Comparison of ENCODE assay signal across 9 cellular contexts in genomic region chr4:42643685-42644084, GRCh38. TPM values are rescaled to one million over a fixed set of nuclear protein-coding genes. Genes with fewer than 3 reads are reported as not detected.
DNase-seq lines count a peak whose midpoint lies in the region; ATAC-seq and TF ChIP-seq lines count a peak whose summit lies in the region.
"Had no signal": no experiment of that assay in that cellular context is flagged by ENCODE, and none has a peak within 500 bp of the region (broad histone marks: within the 10 kb centered on the region; RNA-seq: fewer than 3 reads in every experiment).

No MANE protein-coding gene starts in this region.

- no peaks in the 10 kb centered on the region for H3K9me2 ChIP-seq in PC-3 (replicated peaks; ENCODE audit: low read length)

- POLR2A ChIA-PET in PC-3 (lab: Charles Lee; ENCODE audit: unreplicated experiment), result no interaction called here

- no peak overlapping the region for H2AFZ ChIP-seq in PC-3 (ENCODE audit: low read length)
- no peak overlapping the region for H2AFZ ChIP-seq in osteoblast (ENCODE audit: low read length)

- H3K4me3 ChIP-seq in GM12864 (ENCODE audit: low read depth, low read length), result peak overlapping the region; percentile 44
- no peak overlapping the region for H3K4me3 ChIP-seq in dorsolateral prefrontal cortex
- no peak overlapping the region for H3K4me3 ChIP-seq in PC-3 (ENCODE audit: low read length)
- no peak overlapping the region for H3K4me3 ChIP-seq in osteoblast (ENCODE audit: insufficient read depth, low read length)

- ATAC-seq in GM19468 (IDR thresholded peaks at IDR 0.05; ENCODE audit: extremely low read depth, unreplicated experiment) (peak; percentile 76), HG03108 (IDR thresholded peaks at IDR 0.05; ENCODE audit: unreplicated experiment) (peak; percentile 51), PC-3 (no peak)

- no peaks in the 10 kb centered on the region for H3K9me3 ChIP-seq in PC-3 (ENCODE audit: low read length)
- no peaks in the 10 kb centered on the region for H3K9me3 ChIP-seq in osteoblast (ENCODE audit: low read depth, low read length)

- no TSS peak for BruUV-seq in PC-3 (replicated peaks; lab: Mats Ljungman, UMichigan)

- DNase-seq in GM12864 (ENCODE audit: low read depth), result peak; percentile 82
- no peak for DNase-seq in dorsolateral prefrontal cortex
- DNase-seq in C1 segment of cervical spinal cord (lab: John Stamatoyannopoulos, UW), result no peak
- no peak for DNase-seq in PC-3
- DNase-seq in NCI-H1436 (lab: John Stamatoyannopoulos, UW), result no peak
- no peak for DNase-seq in osteoblast (ENCODE audit: insufficient read length, low spot score, missing footprints)
- DNase-seq: IMR-90 had no signal

- H3K4me2 ChIP-seq in PC-3 (ENCODE audit: low read length) (no peak overlapping the region), osteoblast (ENCODE audit: insufficient read depth, low read length) (no peak overlapping the region)

- CTCF ChIA-PET in PC-3 (lab: Charles Lee), result no interaction called here

- no peak for TF ChIP-seq CTCF in GM12864 (IDR thresholded peaks at IDR 0.05; ENCODE audit: low read depth, low read length, missing control alignments)
- TF ChIP-seq CTCF in dorsolateral prefrontal cortex (IDR thresholded peaks at IDR 0.05 in 54 of 56, conservative IDR thresholded peaks at IDR 0.05 in 2 of 56; ENCODE audit: low read depth in 1 of 56, partially characterized antibody in 56 of 56), result no peak
- TF ChIP-seq CTCF in PC-3 (conservative IDR thresholded peaks at IDR 0.05; ENCODE audit: low read depth, low read length), result no peak
- no peak for TF ChIP-seq CTCF in osteoblast (IDR thresholded peaks at IDR 0.05; ENCODE audit: extremely low read depth, low read depth, low read length)

- no peak overlapping the region for H3K9ac ChIP-seq in PC-3 (ENCODE audit: low read length)

- H3K4me1 ChIP-seq in PC-3 (ENCODE audit: insufficient read depth, low read length), result peaks cover 7% of the 10 kb centered on the region; the same call in 1 of the 2 replicates
- H3K4me1 ChIP-seq in osteoblast (ENCODE audit: insufficient read depth, low read length), result no peaks in the 10 kb centered on the region

- no peaks in the 10 kb centered on the region for H4K20me1 ChIP-seq in PC-3 (ENCODE audit: low read length)
- H4K20me1 ChIP-seq in osteoblast (ENCODE audit: insufficient read depth, low read length), result no peaks in the 10 kb centered on the region

- H3F3A ChIP-seq in PC-3 (ENCODE audit: low read length, unreplicated experiment), result no peaks in the 10 kb centered on the region

- H3K79me2 ChIP-seq in PC-3 (ENCODE audit: low read length), result no peaks in the 10 kb centered on the region
- H3K79me2 ChIP-seq in osteoblast (ENCODE audit: insufficient read depth, low read length), result no peaks in the 10 kb centered on the region

- peak overlapping the region in 46 of 59 donors; percentile 9 to 91 (median 64) for H3K27ac ChIP-seq in dorsolateral prefrontal cortex
- H3K27ac ChIP-seq in PC-3 (ENCODE audit: low read length), result no peak overlapping the region
- no peak overlapping the region for H3K27ac ChIP-seq in osteoblast (ENCODE audit: low read depth, low read length)

- H3K36me3 ChIP-seq in PC-3 (ENCODE audit: low read depth, low read length), result no peaks in the 10 kb centered on the region
- H3K36me3 ChIP-seq in osteoblast (ENCODE audit: insufficient read depth, low read length), result no peaks in the 10 kb centered on the region

- H3K27me3 ChIP-seq in dorsolateral prefrontal cortex (no peaks in the 10 kb centered on the region), PC-3 (ENCODE audit: low read length) (no peaks in the 10 kb centered on the region), osteoblast (ENCODE audit: insufficient read depth, low read length) (no peaks in the 10 kb centered on the region)

- intact Hi-C loops in dorsolateral prefrontal cortex (cut with DNase I) (no loop called here), PC-3 (cut with micrococcal nuclease) (no loop called here)

RNA-seq across cellular contexts. Expression of gene ATP8A1, which starts 13.2 kb away (rescaled TPM):
- 100 to 1,000 TPM in 119 of 120 experiments, 10 to 100 TPM in 1; 78.1 to 308 (median 175) TPM for total RNA-seq in dorsolateral prefrontal cortex
- total RNA-seq in PC-3 (2014; rRNA removed), result 3.9 and 5.3 TPM in 2 replicates
- total RNA-seq in osteoblast, result 2.1 and 2.5 TPM in 2 replicates

Comparison
In these comparisons a context has a peak if more than half of its experiments do, and no peak if none do; other contexts are left out.
1. H3K27ac ChIP-seq: peak in dorsolateral prefrontal cortex (46 of 59); none in PC-3 (single experiment) and osteoblast (single experiment).
2. RNA of gene ATP8A1, which starts 13.2 kb away (total RNA-seq): 78.1 to 308 TPM in dorsolateral prefrontal cortex; 3.9 to 5.3 TPM in PC-3 and 2.1 to 2.5 TPM in osteoblast; every median in the first group is over 10 times any median in the second.